ENCODE assay signal across 13 cellular contexts in genomic region chr17:81082177-81083073, GRCh38. TPM values are rescaled to one million over a fixed set of nuclear protein-coding genes. Genes with fewer than 3 reads are reported as not detected.
DNase-seq lines count a peak whose midpoint lies in the region; ATAC-seq and TF ChIP-seq lines count a peak whose summit lies in the region.
"Had no signal": no experiment of that assay in that cellular context is flagged by ENCODE, and none has a peak within 500 bp of the region (broad histone marks: within the 10 kb centered on the region; RNA-seq: fewer than 3 reads in every experiment).

No MANE protein-coding gene starts in this region.

- POLR2A ChIA-PET in IMR-90 (lab: Charles Lee; ENCODE audit: unreplicated experiment): no interaction called here

- no peak overlapping the region for H4K8ac ChIP-seq in IMR-90 (ENCODE audit: low read depth in 2 of 2, low read length in 2 of 2)

- CTCF ChIA-PET in IMR-90 (lab: Yijun Ruan, JAX): no interaction called here

- no peaks in the 10 kb centered on the region for H3K4me1 ChIP-seq in IMR-90 (ENCODE audit: control insufficient read depth, insufficient read depth, low read length)
- no peaks in the 10 kb centered on the region for H3K4me1 ChIP-seq in endodermal cell (ENCODE audit: control insufficient read depth, insufficient read depth, low read length)

- H2BK5ac ChIP-seq in IMR-90 (ENCODE audit: low read depth, low read length, poor library complexity, severe bottlenecking): no peak overlapping the region

- no peak overlapping the region for H4K91ac ChIP-seq in IMR-90 (ENCODE audit: insufficient read depth, low read depth, low read length)

- H3K27ac ChIP-seq in IMR-90 (ENCODE audit: insufficient read depth, low read length): no peak overlapping the region
- H3K27ac ChIP-seq in endodermal cell (ENCODE audit: low read depth, low read length): peak overlapping the region; percentile 60
- peak overlapping the region; percentile 81 for H3K27ac ChIP-seq in layer of hippocampus (ENCODE audit: low read depth, low read length)

- 0 out of 4 replicates have a peak, but pooled peaks cover 0 to 3% of the 10 kb centered on the region in 2 experiments for H3K79me1 ChIP-seq in IMR-90 (ENCODE audit: low read depth in 1 of 2, low read length in 2 of 2)

- BruUV-seq in IMR-90 (replicated peaks; lab: Mats Ljungman, UMichigan): no TSS peak

- TF ChIP-seq RAD21 in IMR-90 (IDR thresholded peaks at IDR 0.05; ENCODE audit: low read length): no peak

- no peak overlapping the region for H4K5ac ChIP-seq in IMR-90 (ENCODE audit: low read depth, low read length)

- H3K27ac Mint-ChIP-seq in endodermal cell: no peak overlapping the region
- H3K27ac Mint-ChIP-seq: activated T-cell treated with anti-CD3 and anti-CD28 coated beads, Interleukin-2, amount 50 U/mL, for 72 hours had no signal

- dilution Hi-C loops in IMR-90 (cut with HindIII; ENCODE audit: low sequenced_read_pairs, unreplicated experiment): no loop called here

- H3K4ac ChIP-seq in IMR-90 (ENCODE audit: low read depth, low read length): no peak overlapping the region

- peak overlapping the region; percentile 42 for H2AK9ac ChIP-seq in IMR-90 (replicated peaks; ENCODE audit: low read depth, low read length, poor library complexity)

- no peak for TF ChIP-seq CTCF in IMR-90 (conservative IDR thresholded peaks at IDR 0.05; ENCODE audit: low read depth, low read length)
- TF ChIP-seq CTCF in endodermal cell (conservative IDR thresholded peaks at IDR 0.05): no peak
- TF ChIP-seq CTCF in GM20000 (IDR thresholded peaks at IDR 0.05; ENCODE audit: extremely low read depth, missing control alignments): no peak

- DNase-seq in IMR-90: no peak
- DNase-seq in endodermal cell: no peak
- DNase-seq in sciatic nerve (ENCODE audit: low spot score): no peak
- DNase-seq in NCI-H510A treated with DMSO at 0.1 percent for 48 hours (lab: John Stamatoyannopoulos, UW): no peak
- no peak for DNase-seq in nucleus accumbens (lab: John Stamatoyannopoulos, UW)
- DNase-seq in GM20000 (ENCODE audit: low spot score): no peak
- no peak for DNase-seq in stimulated activated naive CD4-positive, alpha-beta T cell treated with Interleukin-2 at 50 U/mL for 16 hours (lab: John Stamatoyannopoulos, UW)
- DNase-seq: activated CD4-positive, alpha-beta T cell treated with anti-CD3 and anti-CD28 coated beads for 4 hours; activated T-cell treated with anti-CD3 and anti-CD28 coated beads, Interleukin-2, amount 50 U/mL, for 72 hours; DMS 273 treated with DMSO at 0.1 percent for 48 hours; NCI-H1092 treated with DMSO at 0.1 percent for 48 hours; T-helper 1 cell had no signal

- H2AFZ ChIP-seq in IMR-90 (replicated peaks; ENCODE audit: low read length, poor library complexity): no peak overlapping the region

- no peaks in the 10 kb centered on the region for H3K9me1 ChIP-seq in IMR-90 (ENCODE audit: insufficient read depth, low read length)

- no peak overlapping the region for H3K23ac ChIP-seq in IMR-90 (ENCODE audit: low read depth, low read length)

- no peaks in the 10 kb centered on the region; the same call in 1 of the 2 replicates for H4K20me1 ChIP-seq in IMR-90 (ENCODE audit: insufficient read depth, low read length)

- H3K56ac ChIP-seq in IMR-90 (ENCODE audit: extremely low read depth, insufficient read depth, low read length): no peak overlapping the region

- H3K9me3 ChIP-seq in IMR-90 (ENCODE audit: control insufficient read depth, insufficient read depth, low read length) (no peaks in the 10 kb centered on the region), endodermal cell (ENCODE audit: control insufficient read depth, low read length) (no peaks in the 10 kb centered on the region)

- H3K4me3 ChIP-seq in IMR-90 (ENCODE audit: insufficient read depth, low read depth, low read length) (no peak overlapping the region), endodermal cell (ENCODE audit: low read length) (no peak overlapping the region)

- no peak overlapping the region for H3K18ac ChIP-seq in IMR-90 (ENCODE audit: low read depth, low read length)

- no peak overlapping the region for H2BK20ac ChIP-seq in IMR-90 (ENCODE audit: low read depth, low read length)

- WGBS in IMR-90 (ENCODE audit: extremely low coverage in 2 of 2, insufficient read length in 1 of 2), 2 experiments: 95% methylated on average over 20 of the region's 33 CpGs; no CpG with 5 or more reads in 1 of the 2 experiments
- WGBS in endodermal cell (ENCODE audit: insufficient coverage in 1 of 2, insufficient read length in 1 of 2), 2 experiments: 91 to 98% methylated on average over 23 to 33 of the region's 33 CpGs

- no peaks in the 10 kb centered on the region for H3K9me3 Mint-ChIP-seq in endodermal cell
- H3K9me3 Mint-ChIP-seq: activated T-cell treated with anti-CD3 and anti-CD28 coated beads, Interleukin-2, amount 50 U/mL, for 72 hours had no signal

- no peak for TF ChIP-seq POLR2A in IMR-90 (IDR thresholded peaks at IDR 0.05; ENCODE audit: low read depth, low read length)

- H3K36me3 Mint-ChIP-seq in endodermal cell (ENCODE audit: low read depth): peaks cover 6% of the 10 kb centered on the region

- H2BK120ac ChIP-seq in IMR-90 (ENCODE audit: low read depth, low read length): no peak overlapping the region

- no peaks in the 10 kb centered on the region for H3K4me1 Mint-ChIP-seq in endodermal cell

- no peaks in the 10 kb centered on the region for H3K27me3 ChIP-seq in IMR-90 (ENCODE audit: control insufficient read depth, insufficient read depth, low read length)
- H3K27me3 ChIP-seq in endodermal cell (ENCODE audit: control insufficient read depth, insufficient read depth, low read length, poor library complexity, severe bottlenecking): no peaks in the 10 kb centered on the region
- no peaks in the 10 kb centered on the region for H3K27me3 ChIP-seq in layer of hippocampus (ENCODE audit: control insufficient read depth, insufficient read depth, low read length)

- no peak overlapping the region for H3K4me3 Mint-ChIP-seq in endodermal cell
- H3K4me3 Mint-ChIP-seq: activated T-cell treated with anti-CD3 and anti-CD28 coated beads, Interleukin-2, amount 50 U/mL, for 72 hours had no signal

- H3K4me2 ChIP-seq in IMR-90 (ENCODE audit: low read depth, low read length): no peak overlapping the region

- H2BK15ac ChIP-seq in IMR-90 (ENCODE audit: low read depth, low read length): no peak overlapping the region

- ATAC-seq in IMR-90 (ENCODE audit: low read depth) (no peak), sciatic nerve (peak; percentile 8)
- ATAC-seq: activated T-cell treated with anti-CD3 and anti-CD28 coated beads, Interleukin-2, amount 50 U/mL, for 72 hours had no signal

- H3K36me3 ChIP-seq in IMR-90 (ENCODE audit: control insufficient read depth, insufficient read depth, low read length) (peaks cover 9% of the 10 kb centered on the region; the same call in 1 of the 2 replicates), endodermal cell (ENCODE audit: control insufficient read depth, insufficient read depth, low read length) (no peaks in the 10 kb centered on the region)

- intact Hi-C loops in IMR-90 (cut with micrococcal nuclease): no loop called here
- intact Hi-C loops in sciatic nerve (cut with DNase I): loop anchor here (5.0 kb wide), 1 partner anchor 1095 kb away; no protein-coding TSS in a partner anchor

- H3K27me3 Mint-ChIP-seq in endodermal cell (ENCODE audit: insufficient read depth): no peaks in the 10 kb centered on the region

- H3K9ac ChIP-seq in IMR-90 (ENCODE audit: low read depth, low read length): no peak overlapping the region
- H3K9ac ChIP-seq in endodermal cell (ENCODE audit: extremely low read depth, low read length, poor library complexity, severe bottlenecking): no peak overlapping the region

- in situ Hi-C loops in IMR-90 (cut with MboI; ENCODE audit: low sequenced_read_pairs): no loop called here

- H3K14ac ChIP-seq in IMR-90 (replicated peaks; ENCODE audit: low read depth, low read length): no peak overlapping the region

- H2AK5ac ChIP-seq in IMR-90 (ENCODE audit: low read depth, low read length): no peak overlapping the region

TF ChIP-seq in IMR-90, 13 proteins besides CTCF, POLR2A, EP300 and RAD21 (continues in another document):
- TF ChIP-seq FOS (IDR thresholded peaks at IDR 0.05; ENCODE audit: low read depth, low read length) (no peak), RCOR1 (IDR thresholded peaks at IDR 0.05; ENCODE audit: insufficient replicate concordance, low read length) (no peak), MXI1 (IDR thresholded peaks at IDR 0.05; ENCODE audit: borderline replicate concordance, low read depth, low read length) (no peak), MAFK (IDR thresholded peaks at IDR 0.05; ENCODE audit: low read depth, low read length) (no peak), MAZ (IDR thresholded peaks at IDR 0.05; ENCODE audit: borderline replicate concordance, low read depth, low read length) (no peak), SMC3 (IDR thresholded peaks at IDR 0.05; ENCODE audit: low read depth, low read length) (no peak), CHD1 (IDR thresholded peaks at IDR 0.05; ENCODE audit: low read depth, low read length) (no peak), NFE2L2 (IDR thresholded peaks at IDR 0.05; ENCODE audit: low read depth, low read length) (no peak), BHLHE40 (IDR thresholded peaks at IDR 0.05; ENCODE audit: low read depth, low read length) (no peak), RFX5 (IDR thresholded peaks at IDR 0.05; ENCODE audit: low read depth, low read length) (no peak), USF2 (IDR thresholded peaks at IDR 0.05; ENCODE audit: low read depth, low read length) (no peak)

RNA-seq across cellular contexts. Expression of gene BAIAP2, which starts 47.5 kb away (rescaled TPM):
- total RNA-seq in IMR-90 (2012; rRNA removed): 18.3 and 22.8 TPM in 2 replicates
- polyA plus RNA-seq in IMR-90 (2012; rRNA removed): 32.6 and 36.1 TPM in 2 replicates
- polyA plus RNA-seq in IMR-90 (2012; cell fraction: cytosol; rRNA removed): 27.3 and 38.0 TPM in 2 replicates
- polyA plus RNA-seq in IMR-90 (2012; cell fraction: nucleus; rRNA removed; ENCODE audit: low replicate concordance): 37.9 and 82.6 TPM in 2 replicates
- total RNA-seq in endodermal cell: 10 to 100 TPM; 24.9 to 32.7 TPM
- polyA plus RNA-seq in endodermal cell (2013, experiment 1 of 2): 41.7 TPM
- polyA plus RNA-seq in endodermal cell (2013, experiment 2 of 2): 39.0 TPM
- 50.9 TPM for total RNA-seq in sciatic nerve
